19 cellular contexts compared by ENCODE assay signal in the genomic region with DNA sequence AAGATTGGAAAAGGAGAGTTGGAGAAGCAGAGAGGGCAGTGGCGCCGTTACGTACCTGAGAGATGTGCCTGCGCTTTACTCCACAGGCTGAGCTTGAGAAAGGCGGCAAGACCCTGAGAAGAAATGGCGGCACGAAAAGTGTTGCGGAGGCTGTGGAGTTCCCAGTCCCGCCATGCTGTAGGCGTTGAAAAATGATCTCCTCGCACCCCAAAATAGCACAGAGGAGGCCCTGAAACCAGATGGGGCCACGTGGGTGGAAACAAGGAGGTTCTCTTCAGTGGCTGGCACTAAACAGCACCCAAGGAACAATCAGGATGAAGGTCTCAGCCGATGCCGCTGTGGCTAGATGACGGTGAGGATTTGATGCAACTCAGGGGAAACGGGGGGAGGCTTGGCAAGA. TPM values are rescaled to one million over a fixed set of nuclear protein-coding genes. Genes with fewer than 3 reads are reported as not detected.
"Had no signal": no experiment of that assay in that cellular context is flagged by ENCODE, and none has a peak within 500 bp of the region (broad histone marks: within the 10 kb centered on the region; RNA-seq: fewer than 3 reads in every experiment).

No MANE protein-coding gene starts in this region.

- H3K27me3 ChIP-seq: adrenal gland had no signal

- DNase-seq: activated CD4-positive, alpha-beta T cell treated with anti-CD3 and anti-CD28 coated beads for 36 hours; activated CD4-positive, alpha-beta T cell treated with anti-CD3 and anti-CD28 coated beads, Interleukin-2, amount 50 U/mL, for 1 hour; activated CD8-positive, alpha-beta memory T cell treated with anti-CD3 and anti-CD28 coated beads, Interleukin-2, amount 50 U/mL, for 4 hours; activated CD8-positive, alpha-beta T cell treated with anti-CD3 and anti-CD28 coated beads for 36 hours; activated naive CD4-positive, alpha-beta T cell treated with anti-CD3 and anti-CD28 coated beads, Interleukin-2, amount 50 U/mL, for 16 hours; activated naive CD8-positive, alpha-beta T cell treated with anti-CD3 and anti-CD28 coated beads, Interleukin-2, amount 10 ng/mL, durations not matched to agents 7 days and 5 days; adrenal gland; KG1; NCI-H1105 treated with DMSO at 0.1 percent for 48 hours; NCI-H1436 treated with DMSO at 0.1 percent for 48 hours; NCI-H187 treated with DMSO at 0.1 percent for 48 hours; NCI-H2081 treated with DMSO at 0.1 percent for 48 hours; NCI-H446; NCI-H524; T-helper 1 cell; WERI-Rb-1 had no signal

- H3K36me3 ChIP-seq: adrenal gland, WERI-Rb-1 had no signal

- H3K9me3 ChIP-seq: adrenal gland had no signal

- ATAC-seq: activated CD4-positive, alpha-beta T cell treated with anti-CD3 and anti-CD28 coated beads for 36 hours; activated CD8-positive, alpha-beta T cell treated with anti-CD3 and anti-CD28 coated beads for 36 hours; Right ventricle myocardium inferior had no signal

- H3K27ac ChIP-seq: adrenal gland, SK-N-MC, WERI-Rb-1 had no signal

- H3K4me1 ChIP-seq: adrenal gland had no signal

- H3K4me3 ChIP-seq: adrenal gland, SK-N-MC had no signal

RNA-seq across cellular contexts. Expression of a gene that starts 57.2 kb away (rescaled TPM):
- polyA plus RNA-seq: adrenal gland, IgD-negative memory B cell had no signal
